1 cellular context compared by ENCODE assay signal in genomic region chr2:216188268-216188850, GRCh38.
A peak's percentile ranks its signal among the peaks of the same experiment; 100 is the strongest.
TF ChIP-seq lines count a peak whose summit lies in the region.

No MANE protein-coding gene starts in this region.

TF ChIP-seq in K562, 482 proteins besides CTCF, POLR2A, EP300 and RAD21 (continued from another document):
- TF ChIP-seq ZBTB9 (CRISPR knock-in tag; IDR thresholded peaks at IDR 0.05) (no peak), CBX3 (IDR thresholded peaks at IDR 0.05; ENCODE audit: borderline replicate concordance in 1 of 2, low read length in 2 of 2) (no peak), ZNF766 (CRISPR knock-in tag; conservative IDR thresholded peaks at IDR 0.05) (0 out of 2 replicates have a peak, but pooled peaks have one; percentile 27), ZEB2 (IDR thresholded peaks at IDR 0.05) (0 out of 2 replicates have a peak, but pooled peaks have one; percentile 10), ZNF398 (CRISPR knock-in tag; IDR thresholded peaks at IDR 0.05) (no peak), PBX2 (CRISPR knock-in tag; IDR thresholded peaks at IDR 0.05; ENCODE audit: low read depth) (no peak), PBX2 (tag; conservative IDR thresholded peaks at IDR 0.05; ENCODE audit: low read depth) (0 out of 2 replicates have a peak, but pooled peaks have one; percentile 8), THRA (IDR thresholded peaks at IDR 0.05) (peak; percentile 57; the same call in 1 of the 2 replicates), RB1 (IDR thresholded peaks at IDR 0.05; ENCODE audit: low read depth) (no peak), ARID3A (IDR thresholded peaks at IDR 0.05; ENCODE audit: borderline replicate concordance, low read depth, low read length) (peak; percentile 47; the same call in 1 of the 2 replicates), NCOA2 (IDR thresholded peaks at IDR 0.05; ENCODE audit: partially characterized antibody in 2 of 2) (peak in 1 of 2 experiments; percentile 48), ARID1B (IDR thresholded peaks at IDR 0.05) (peak; percentile 95), NBN (IDR thresholded peaks at IDR 0.05; ENCODE audit: low read depth) (0 out of 2 replicates have a peak, but pooled peaks have one; percentile 41), RCOR1 (IDR thresholded peaks at IDR 0.05; ENCODE audit: borderline replicate concordance in 1 of 2, low read depth in 2 of 2, low read length in 2 of 2) (peak; percentile 41 to 90; a peak in 2 of 4 replicates), WHSC1 (IDR thresholded peaks at IDR 0.05; ENCODE audit: low read length) (no peak), PTBP1 (IDR thresholded peaks at IDR 0.05; ENCODE audit: low read depth, low read length) (no peak), ZKSCAN3 (CRISPR knock-in tag; IDR thresholded peaks at IDR 0.05) (no peak), CEBPB (tag; IDR thresholded peaks at IDR 0.05) (peak; percentile 74), HDAC1 (IDR thresholded peaks at IDR 0.05) (peak in 1 of 2 experiments; percentile 78; a peak in 2 of 4 replicates), POLR2H (tag; IDR thresholded peaks at IDR 0.05; ENCODE audit: low read depth) (peak; percentile 44; the same call in 1 of the 2 replicates), STAT5A (IDR thresholded peaks at IDR 0.05; ENCODE audit: borderline replicate concordance, low read length) (peak; percentile 68; the same call in 1 of the 2 replicates), CBFA2T3 (IDR thresholded peaks at IDR 0.05) (peak; percentile 90), ZNF217 (CRISPR knock-in tag; IDR thresholded peaks at IDR 0.05) (no peak), FOXM1 (IDR thresholded peaks at IDR 0.05; ENCODE audit: low read depth) (peak; percentile 85), FOXM1 (CRISPR knock-in tag; IDR thresholded peaks at IDR 0.05; ENCODE audit: low read depth) (no peak), MXI1 (IDR thresholded peaks at IDR 0.05; ENCODE audit: low read depth, low read length) (no peak), SMARCE1 (IDR thresholded peaks at IDR 0.05) (peak; percentile 88), FOXK2 (conservative IDR thresholded peaks at IDR 0.05 in 1 of 2, IDR thresholded peaks at IDR 0.05 in 1 of 2; ENCODE audit: low read depth in 2 of 2) (peak in 1 of 2 experiments; percentile 32; a peak in 1 of 4 replicates), HDAC3 (IDR thresholded peaks at IDR 0.05; ENCODE audit: borderline replicate concordance, partially characterized antibody) (peak; percentile 52), HDAC2 (IDR thresholded peaks at IDR 0.05) (peak; percentile 86), POLR2AphosphoS5 (IDR thresholded peaks at IDR 0.05; ENCODE audit: control insufficient read depth, insufficient read depth, low read depth, low read length) (0 out of 2 replicates have a peak, but pooled peaks have one; percentile 22), FOXA3 (CRISPR knock-in tag; conservative IDR thresholded peaks at IDR 0.05 in 1 of 2, IDR thresholded peaks at IDR 0.05 in 1 of 2) (peak in 1 of 2 experiments; percentile 90; a peak in 2 of 4 replicates), GTF2A2 (tag; IDR thresholded peaks at IDR 0.05) (no peak), NR2C1 (IDR thresholded peaks at IDR 0.05) (no peak), NR2C1 (tag; IDR thresholded peaks at IDR 0.05) (0 out of 2 replicates have a peak, but pooled peaks have one; percentile 26), E2F3 (CRISPR knock-in tag; IDR thresholded peaks at IDR 0.05) (no peak), TOE1 (IDR thresholded peaks at IDR 0.05; ENCODE audit: borderline replicate concordance) (no peak), TOE1 (CRISPR knock-in tag; IDR thresholded peaks at IDR 0.05; ENCODE audit: borderline replicate concordance, low read depth) (no peak), NCOR1 (IDR thresholded peaks at IDR 0.05) (peak; percentile 89), TAL1 (IDR thresholded peaks at IDR 0.05) (peak; percentile 92), FOXJ2 (tag; IDR thresholded peaks at IDR 0.05) (peak; percentile 74), SIRT6 (IDR thresholded peaks at IDR 0.05; ENCODE audit: low read depth, low read length) (no peak), ZBTB33 (CRISPR knock-in tag; IDR thresholded peaks at IDR 0.05) (no peak)
